ENCODE assay signal across 14 cellular contexts in the genomic region with DNA sequence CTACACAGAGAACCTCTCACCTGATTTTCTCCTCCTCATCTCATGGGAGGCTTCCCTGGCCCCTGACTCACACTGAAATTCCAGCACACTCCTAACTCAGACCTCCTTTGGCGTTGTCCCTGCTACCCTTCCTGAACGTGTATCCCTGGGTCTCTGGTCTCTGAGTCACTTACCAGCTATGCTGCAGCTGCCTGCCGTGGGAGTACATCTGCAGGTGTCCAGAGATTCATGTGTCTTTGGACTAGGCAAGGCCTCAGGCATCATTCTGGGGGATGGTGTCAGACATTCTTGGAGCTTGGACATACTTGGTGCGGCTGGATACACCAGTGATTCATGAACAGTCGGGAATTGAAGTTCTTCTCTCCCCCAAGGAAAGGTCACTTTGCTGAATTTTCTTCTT.
DNase-seq lines count a peak whose midpoint lies in the region; ATAC-seq and TF ChIP-seq lines count a peak whose summit lies in the region.
"Had no signal": no experiment of that assay in that cellular context is flagged by ENCODE, and none has a peak within 500 bp of the region (broad histone marks: within the 10 kb centered on the region; RNA-seq: fewer than 3 reads in every experiment).

No MANE protein-coding gene starts in this region.

- DNase-seq in H4 (ENCODE audit: low spot score) = peak; percentile 60
- peak; percentile 100 for DNase-seq in RPMI7951 (ENCODE audit: low read depth)
- DNase-seq in fibroblast of villous mesenchyme (ENCODE audit: low read depth) = peak; percentile 47
- DNase-seq in retinal pigment epithelial cell (ENCODE audit: low read depth) = peak; percentile 65
- DNase-seq in DMS114 treated with DMSO at 0.1 percent for 48 hours (lab: John Stamatoyannopoulos, UW; ENCODE audit: unreplicated experiment) = no peak
- DNase-seq in KG1 (lab: John Stamatoyannopoulos, UW) = no peak
- no peak for DNase-seq in midbrain (lab: John Stamatoyannopoulos, UW)
- DNase-seq: activated CD8-positive, alpha-beta memory T cell treated with anti-CD3 and anti-CD28 coated beads, Interleukin-2, amount 10 ng/mL, durations not matched to agents 7 days and 5 days; activated naive CD8-positive, alpha-beta T cell treated with anti-CD3 and anti-CD28 coated beads for 36 hours; NCI-H1048; NCI-H510A treated with DMSO at 0.1 percent for 48 hours; psoas muscle; substantia nigra had no signal

- no peak for TF ChIP-seq CTCF in fibroblast of villous mesenchyme (IDR thresholded peaks at IDR 0.05; ENCODE audit: insufficient read depth, low read depth, low read length)
- TF ChIP-seq CTCF in retinal pigment epithelial cell (conservative IDR thresholded peaks at IDR 0.05; ENCODE audit: low read depth, low read length) = no peak

- ATAC-seq in GM19397 (IDR thresholded peaks at IDR 0.05; ENCODE audit: unreplicated experiment) = no peak
- ATAC-seq: activated CD8-positive, alpha-beta memory T cell treated with anti-CD3 and anti-CD28 coated beads, Interleukin-2, amount 10 ng/mL, durations not matched to agents 7 days and 5 days had no signal

- H3K4me3 ChIP-seq in fibroblast of villous mesenchyme (ENCODE audit: low read depth, low read length) = no peak overlapping the region
- no peak overlapping the region for H3K4me3 ChIP-seq in retinal pigment epithelial cell (ENCODE audit: low read length)
- H3K4me3 ChIP-seq: psoas muscle had no signal

Comparison
In these comparisons a context has a peak if more than half of its experiments do, and no peak if none do; other contexts are left out.
1. DNase-seq: peak in H4 (single experiment), RPMI7951 (single experiment), fibroblast of villous mesenchyme (single experiment) and retinal pigment epithelial cell (single experiment); none in DMS114 treated with DMSO at 0.1 percent for 48 hours (single experiment), KG1 (single experiment) and midbrain (single experiment).